Comparison of ENCODE assay signal across 8 cellular contexts in the genomic region with DNA sequence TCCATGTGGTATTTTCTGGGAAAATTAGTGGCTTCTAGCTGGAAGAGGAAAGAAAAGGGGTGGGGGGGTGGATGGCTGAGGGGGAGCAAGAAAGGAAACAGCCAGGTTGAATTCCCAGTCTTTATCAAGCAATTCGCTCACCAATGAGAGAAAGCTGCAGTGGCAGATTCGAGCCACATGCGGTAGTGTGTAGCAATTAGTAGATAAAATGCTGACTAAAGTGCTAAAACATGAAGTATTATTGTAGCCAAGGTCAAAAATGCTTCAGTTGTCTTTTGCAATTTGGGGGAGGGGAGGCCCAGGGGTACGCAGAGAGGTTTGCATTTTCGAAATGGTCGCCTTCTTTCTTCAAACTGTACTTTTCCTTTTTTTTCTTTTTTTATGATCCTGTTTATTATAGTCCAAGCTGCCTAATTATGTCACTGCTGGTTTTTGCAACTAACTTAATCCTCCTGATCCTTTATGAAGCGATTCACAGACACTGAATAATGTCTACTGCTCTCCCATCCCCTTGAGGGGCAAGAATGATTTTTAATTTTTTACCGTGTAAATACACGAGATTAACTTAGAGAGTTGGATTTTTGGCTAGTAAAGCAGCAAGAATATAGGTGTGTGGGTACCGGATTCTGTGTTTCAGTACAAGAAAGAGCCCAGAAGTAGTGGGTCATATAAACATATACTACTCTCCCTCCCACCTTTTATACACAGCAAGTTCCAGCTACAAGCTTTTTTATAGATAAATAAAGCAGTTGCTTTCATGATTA. TPM values are rescaled to one million over a fixed set of nuclear protein-coding genes. Genes with fewer than 3 reads are reported as not detected.
DNase-seq lines count a peak whose midpoint lies in the region; ATAC-seq and TF ChIP-seq lines count a peak whose summit lies in the region.

No MANE protein-coding gene starts in this region.

- H3K4me1 ChIP-seq in HAP-1, result peaks cover 26% of the 10 kb centered on the region

- H3K4me3 ChIP-seq in HAP-1, result peak overlapping the region; percentile 7
- peak overlapping the region; percentile 28 for H3K4me3 ChIP-seq in fibroblast of pulmonary artery (replicated peaks; ENCODE audit: low read depth, low read length)

- no peaks in the 10 kb centered on the region for H3K9me3 Mint-ChIP-seq in activated CD4-positive, alpha-beta T cell treated with anti-CD3 and anti-CD28 coated beads, Interleukin-2, amount 10 ng/mL, durations not matched to agents 7 days and 5 days
- H3K9me3 Mint-ChIP-seq in naive thymus-derived CD8-positive, alpha-beta T cell, result no peaks in the 10 kb centered on the region

- peak overlapping the region; percentile 23 for H3K4me3 Mint-ChIP-seq in activated CD4-positive, alpha-beta T cell treated with anti-CD3 and anti-CD28 coated beads, Interleukin-2, amount 10 ng/mL, durations not matched to agents 7 days and 5 days
- H3K4me3 Mint-ChIP-seq in naive thymus-derived CD8-positive, alpha-beta T cell, result peak overlapping the region; percentile 8 to 89 (median 82)

- peak overlapping the region; percentile 100 for H3K27ac Mint-ChIP-seq in activated CD4-positive, alpha-beta T cell treated with anti-CD3 and anti-CD28 coated beads, Interleukin-2, amount 10 ng/mL, durations not matched to agents 7 days and 5 days
- H3K27ac Mint-ChIP-seq in naive thymus-derived CD8-positive, alpha-beta T cell, result peak overlapping the region in 5 of 10 donors; percentile 38 to 92 (median 84)

- no peaks in the 10 kb centered on the region for H3K27me3 ChIP-seq in HAP-1 (ENCODE audit: low read depth)

- peaks cover 31% of the 10 kb centered on the region for H3K4me1 Mint-ChIP-seq in activated CD4-positive, alpha-beta T cell treated with anti-CD3 and anti-CD28 coated beads, Interleukin-2, amount 10 ng/mL, durations not matched to agents 7 days and 5 days
- peaks cover 10 to 39% (median 32%) of the 10 kb centered on the region in 4 donors for H3K4me1 Mint-ChIP-seq in naive thymus-derived CD8-positive, alpha-beta T cell

- POLR2A ChIA-PET in activated CD4-positive, alpha-beta T cell treated with anti-CD3 and anti-CD28 coated beads, Interleukin-2, amount 10 ng/mL, durations not matched to agents 7 days and 5 days (lab: Charles Lee), result no interaction called here
- POLR2A ChIA-PET in naive thymus-derived CD8-positive, alpha-beta T cell (lab: Charles Lee), result interaction anchor here (2.0 to 2.1 kb wide), 2 partner anchors 30 to 347 kb away, joined by 6 to 7 read pairs; no protein-coding TSS in a partner anchor

- DNase-seq in Ammon's horn (ENCODE audit: low spot score) (peak; percentile 72), HAP-1 (ENCODE audit: low spot score in 2 of 2) (peak; percentile 69 to 85), fibroblast of pulmonary artery (ENCODE audit: low read depth) (peak; percentile 69), GF-D8 (lab: John Stamatoyannopoulos, UW) (no peak)
- peak; percentile 27 for DNase-seq in activated CD4-positive, alpha-beta T cell treated with anti-CD3 and anti-CD28 coated beads, Interleukin-2, amount 10 ng/mL, durations not matched to agents 7 days and 5 days
- DNase-seq in naive thymus-derived CD8-positive, alpha-beta T cell, result peak in 3 of 10 donors; percentile 5 to 21 (median 9)
- DNase-seq in effector CD4-positive, alpha-beta T cell, result no peak

- ATAC-seq in naive thymus-derived CD8-positive, alpha-beta T cell, result no peak
- ATAC-seq in GM21447 (IDR thresholded peaks at IDR 0.05; ENCODE audit: unreplicated experiment), result no peak

- H3K27me3 Mint-ChIP-seq in activated CD4-positive, alpha-beta T cell treated with anti-CD3 and anti-CD28 coated beads, Interleukin-2, amount 10 ng/mL, durations not matched to agents 7 days and 5 days, result no peaks in the 10 kb centered on the region
- peaks cover 0 to 4% (median 0%) of the 10 kb centered on the region in 5 donors for H3K27me3 Mint-ChIP-seq in naive thymus-derived CD8-positive, alpha-beta T cell

- H3K9me3 ChIP-seq in HAP-1, result no peaks in the 10 kb centered on the region

- H3K36me3 ChIP-seq in HAP-1 (replicated peaks), result no peaks in the 10 kb centered on the region

- peak; percentile 50 for TF ChIP-seq CTCF in fibroblast of pulmonary artery (IDR thresholded peaks at IDR 0.05; ENCODE audit: low read length, missing control alignments)

- in situ Hi-C loops in HAP-1 (cut with MboI; ENCODE audit: low sequenced_read_pairs), result no loop called here

- peaks cover 8% of the 10 kb centered on the region for H3K36me3 Mint-ChIP-seq in activated CD4-positive, alpha-beta T cell treated with anti-CD3 and anti-CD28 coated beads, Interleukin-2, amount 10 ng/mL, durations not matched to agents 7 days and 5 days (ENCODE audit: low read depth)
- H3K36me3 Mint-ChIP-seq in naive thymus-derived CD8-positive, alpha-beta T cell, result no peaks in the 10 kb centered on the region

- CTCF ChIA-PET in activated CD4-positive, alpha-beta T cell treated with anti-CD3 and anti-CD28 coated beads, Interleukin-2, amount 10 ng/mL, durations not matched to agents 7 days and 5 days (lab: Charles Lee), result interaction anchor here (0.6 to 1.6 kb wide), 12 partner anchors 12 to 209 kb away, joined by 3 to 9 read pairs (median 3); no protein-coding TSS in a partner anchor

RNA-seq across cellular contexts. Expression of a gene that starts 3.6 kb away (rescaled TPM):
- 10 to 100 TPM; 41.2 to 42.9 TPM for total RNA-seq in activated CD4-positive, alpha-beta T cell treated with anti-CD3 and anti-CD28 coated beads, Interleukin-2, amount 10 ng/mL, durations not matched to agents 7 days and 5 days
- total RNA-seq in naive thymus-derived CD8-positive, alpha-beta T cell, result 10 to 100 TPM in 1 of 2 experiments, 1 to 10 TPM in 1; 9.6 to 12.4 TPM
- polyA plus RNA-seq in naive thymus-derived CD8-positive, alpha-beta T cell, result 10 to 100 TPM; 12.6 to 22.5 (median 16.2) TPM

Comparison
In these comparisons a context has a peak if more than half of its experiments do, and no peak if none do; other contexts are left out.
1. DNase-seq: peak in Ammon's horn (single experiment), HAP-1 (2 of 2), activated CD4-positive, alpha-beta T cell treated with anti-CD3 and anti-CD28 coated beads, Interleukin-2, amount 10 ng/mL, durations not matched to agents 7 days and 5 days (single experiment) and fibroblast of pulmonary artery (single experiment); none in GF-D8 (single experiment) and effector CD4-positive, alpha-beta T cell (single experiment).